ENCODE assay signal across 12 cellular contexts in the genomic region with DNA sequence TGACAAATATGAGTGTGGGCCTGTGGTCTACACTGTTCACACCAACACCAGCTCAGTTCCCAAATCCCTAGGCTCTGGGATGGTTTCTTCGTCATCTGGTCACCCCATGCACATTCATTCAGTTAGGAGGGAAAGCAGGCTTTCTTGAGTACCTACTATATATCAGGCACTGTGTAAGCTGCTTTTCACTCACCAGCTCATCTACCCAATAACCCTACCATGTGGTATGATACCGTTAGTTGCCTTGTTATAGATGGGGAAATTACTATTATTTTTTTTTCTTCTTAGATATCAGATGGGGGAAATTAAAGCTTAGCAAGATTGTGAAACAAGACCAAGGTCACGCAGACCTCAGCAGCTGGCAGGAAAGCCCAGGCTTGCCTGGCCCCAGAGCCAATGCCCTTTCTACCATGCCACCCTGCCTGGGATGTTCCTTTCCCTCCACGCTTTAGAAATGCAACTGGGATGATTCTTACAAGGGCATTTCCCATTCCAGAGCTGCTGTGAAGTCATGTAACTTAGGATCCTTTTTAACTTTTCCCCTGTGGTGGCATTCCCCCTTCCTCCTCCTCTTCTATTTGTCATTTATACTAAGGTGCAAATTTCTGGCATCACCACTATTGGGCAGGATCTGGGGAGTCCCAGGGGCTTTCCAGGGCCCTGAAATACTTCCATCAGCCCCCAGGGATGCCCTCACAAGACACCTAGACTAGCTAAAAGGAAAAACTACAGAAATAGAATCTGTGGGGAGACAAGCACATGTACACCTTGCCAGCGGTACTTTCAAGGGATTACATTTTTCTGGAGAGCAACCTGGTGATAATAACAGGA.
A peak's percentile ranks its signal among the peaks of the same experiment; 100 is the strongest.
DNase-seq lines count a peak whose midpoint lies in the region; ATAC-seq, FAIRE-seq and TF ChIP-seq lines count a peak whose summit lies in the region.
"Had no signal": no experiment of that assay in that cellular context is flagged by ENCODE, and none has a peak within 500 bp of the region (broad histone marks: within the 10 kb centered on the region; RNA-seq: fewer than 3 reads in every experiment).

No MANE protein-coding gene starts in this region.

- H3K4me1 ChIP-seq in neutrophil (ENCODE audit: control insufficient read depth in 1 of 2, insufficient read depth in 1 of 2, low read depth in 1 of 2, low read length in 1 of 2), result peaks cover 67 to 70% of the 10 kb centered on the region in 2 experiments

- H3K9me3 Mint-ChIP-seq in CD14-positive monocyte, result no peaks in the 10 kb centered on the region
- H3K9me3 Mint-ChIP-seq in activated naive CD8-positive, alpha-beta T cell (ENCODE audit: low read depth), result no peaks in the 10 kb centered on the region

- H3K27me3 ChIP-seq in neutrophil, result no peaks in the 10 kb centered on the region
- H3K27me3 ChIP-seq: testis had no signal

- H3K27ac Mint-ChIP-seq in CD14-positive monocyte, result peak overlapping the region in 6 of 7 donors; percentile 15 to 84 (median 44)
- H3K27ac Mint-ChIP-seq in activated naive CD8-positive, alpha-beta T cell, result peak overlapping the region; percentile 50

- peaks cover 62% of the 10 kb centered on the region for H3K4me1 Mint-ChIP-seq in CD14-positive monocyte
- H3K4me1 Mint-ChIP-seq in activated naive CD8-positive, alpha-beta T cell (ENCODE audit: low read depth), result peaks cover 66% of the 10 kb centered on the region

- no peak for TF ChIP-seq POLR2A in GM12892 (IDR thresholded peaks at IDR 0.05; ENCODE audit: low read depth, low read length)

- H3K27ac ChIP-seq in neutrophil, result peak overlapping the region; percentile 71
- H3K27ac ChIP-seq: testis had no signal

- H3K27me3 Mint-ChIP-seq in CD14-positive monocyte (ENCODE audit: low read depth in 3 of 3), result no peaks in the 10 kb centered on the region
- H3K27me3 Mint-ChIP-seq in activated naive CD8-positive, alpha-beta T cell, result no peaks in the 10 kb centered on the region

- DNase-seq in CD14-positive monocyte (ENCODE audit: low spot score) (no peak), GF-D8 (lab: John Stamatoyannopoulos, UW) (peak; percentile 18), frontal cortex (ENCODE audit: low spot score in 2 of 2) (no peak), HT-29 (ENCODE audit: low spot score) (no peak), GM12892 (ENCODE audit: insufficient read length) (no peak)
- DNase-seq: Calu3, NCI-H1417 treated with DMSO at 0.1 percent for 48 hours, testis had no signal

- H3K36me3 Mint-ChIP-seq in CD14-positive monocyte, result peaks cover 19 to 29% of the 10 kb centered on the region in 2 donors
- H3K36me3 Mint-ChIP-seq in activated naive CD8-positive, alpha-beta T cell, result peaks cover 2% of the 10 kb centered on the region

- H3K4me3 ChIP-seq in neutrophil (ENCODE audit: low read depth in 1 of 2, low read length in 1 of 2), result no peak overlapping the region
- H3K4me3 ChIP-seq: testis had no signal

- intact Hi-C loops in CD14-positive monocyte (cut with micrococcal nuclease), result loop anchor here in 1 of 2 donors (10.0 kb wide), 1 partner anchor 130 kb away; no protein-coding TSS in a partner anchor

- H3K4me3 Mint-ChIP-seq in CD14-positive monocyte, result no peak overlapping the region
- H3K4me3 Mint-ChIP-seq in activated naive CD8-positive, alpha-beta T cell, result no peak overlapping the region

- peaks cover 4% of the 10 kb centered on the region for H3K36me3 ChIP-seq in neutrophil

- FAIRE-seq in frontal cortex (lab: Jason Lieb, UNC) (no peak), GM12892 (lab: Jason Lieb, UNC) (no peak)
- FAIRE-seq: RCC 7860 had no signal

- no peak for ATAC-seq in HG03457 (IDR thresholded peaks at IDR 0.05; ENCODE audit: unreplicated experiment)

- no peak for TF ChIP-seq CTCF in CD14-positive monocyte (IDR thresholded peaks at IDR 0.05)
- TF ChIP-seq CTCF in neutrophil (IDR thresholded peaks at IDR 0.05), result no peak

- no peaks in the 10 kb centered on the region for H3K9me3 ChIP-seq in neutrophil
- H3K9me3 ChIP-seq: testis had no signal
